8 cellular contexts compared by ENCODE assay signal in the genomic region with DNA sequence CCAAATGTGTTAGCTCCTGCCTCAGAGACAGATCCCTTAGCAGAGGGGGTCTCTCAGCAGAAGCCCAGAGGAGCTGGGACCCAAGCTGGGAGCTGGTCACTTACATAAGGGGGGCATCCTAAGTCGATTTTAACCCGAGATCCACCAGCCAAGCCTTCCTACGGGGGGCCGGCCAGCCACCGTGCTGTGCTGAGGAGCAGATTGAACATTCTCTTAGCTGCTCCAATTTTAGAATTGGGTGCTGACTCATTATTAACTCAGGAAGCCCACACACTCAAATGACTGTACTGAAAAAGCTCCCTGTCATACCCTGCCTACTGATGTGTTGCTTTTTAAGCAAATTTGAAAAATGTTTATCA.
DNase-seq lines count a peak whose midpoint lies in the region; ATAC-seq and TF ChIP-seq lines count a peak whose summit lies in the region.
"Not testable (repeated sequence)": the region's sequence is repeated elsewhere in the genome, so short reads cannot be mapped to it uniquely, and the experiment has no call there.

No MANE protein-coding gene starts in this region.

- ATAC-seq in GM19351 (IDR thresholded peaks at IDR 0.05; ENCODE audit: unreplicated experiment) (peak; percentile 78), HG02870 (IDR thresholded peaks at IDR 0.05; ENCODE audit: unreplicated experiment) (peak; percentile 74)

- H3K4me3 Mint-ChIP-seq in activated CD4-positive, alpha-beta memory T cell treated with anti-CD3 and anti-CD28 coated beads for 36 hours: peak overlapping the region; percentile 78
- peak overlapping the region; percentile 67 to 85 (median 76) for H3K4me3 Mint-ChIP-seq in immature natural killer cell

- peak overlapping the region; percentile 93 for H3K27ac Mint-ChIP-seq in activated CD4-positive, alpha-beta memory T cell treated with anti-CD3 and anti-CD28 coated beads for 36 hours
- peak overlapping the region; percentile 84 to 89 (median 85) for H3K27ac Mint-ChIP-seq in immature natural killer cell

- POLR2A ChIA-PET in activated CD4-positive, alpha-beta memory T cell treated with anti-CD3 and anti-CD28 coated beads for 36 hours (lab: Charles Lee): not testable (repeated sequence)

- H3K9me3 Mint-ChIP-seq in activated CD4-positive, alpha-beta memory T cell treated with anti-CD3 and anti-CD28 coated beads for 36 hours; immature natural killer cell: not testable (repeated sequence)

- H3K27ac ChIP-seq in BLaER1 treated with 17β-estradiol and CSF1 and Interleukin-3, amounts not matched to agents 10 nM and 100 nM: peak overlapping the region in 7 of 11 experiments; percentile 36 to 66 (median 49); a peak in 8 of 22 replicates

- not testable (repeated sequence) for H4K20me1 ChIP-seq in BLaER1 treated with 17β-estradiol and CSF1 and Interleukin-3, amounts not matched to agents 10 nM and 100 nM

- H3K4me1 ChIP-seq in BLaER1 treated with 17β-estradiol and CSF1 and Interleukin-3, amounts not matched to agents 10 nM and 100 nM: peaks cover 4 to 19% (median 9%) of the 10 kb centered on the region in 10 experiments; a peak in 16 of 20 replicates

- H3K36me3 ChIP-seq in BLaER1 treated with 17β-estradiol and CSF1 and Interleukin-3, amounts not matched to agents 10 nM and 100 nM: not testable (repeated sequence)

- peaks cover 17% of the 10 kb centered on the region for H3K4me1 Mint-ChIP-seq in activated CD4-positive, alpha-beta memory T cell treated with anti-CD3 and anti-CD28 coated beads for 36 hours (ENCODE audit: low read depth)
- peaks cover 24 to 29% of the 10 kb centered on the region in 2 donors for H3K4me1 Mint-ChIP-seq in immature natural killer cell

- peak overlapping the region in 10 of 11 experiments; percentile 29 to 77 (median 62); a peak in 16 of 22 replicates for H3K4me2 ChIP-seq in BLaER1 treated with 17β-estradiol and CSF1 and Interleukin-3, amounts not matched to agents 10 nM and 100 nM

- not testable (repeated sequence) for DNase-seq in Jurkat, Clone E6-1 (ENCODE audit: low read depth, low spot score)
- peak; percentile 51 for DNase-seq in activated CD4-positive, alpha-beta memory T cell treated with anti-CD3 and anti-CD28 coated beads for 36 hours
- DNase-seq in cardiac fibroblast (ENCODE audit: low read depth in 2 of 2): peak in 1 of 2 donors; percentile 22
- DNase-seq in immature natural killer cell: peak in 1 of 3 donors; percentile 20
- DNase-seq in stimulated activated CD4-positive, alpha-beta T cell treated with anti-CD3 and anti-CD28 coated beads, Interleukin-15, amount 100 ng/mL, for 24 hours: peak; percentile 34

- CTCF ChIA-PET in activated CD4-positive, alpha-beta memory T cell treated with anti-CD3 and anti-CD28 coated beads for 36 hours (lab: Charles Lee): not testable (repeated sequence)

- intact Hi-C loops in activated CD4-positive, alpha-beta memory T cell treated with anti-CD3 and anti-CD28 coated beads for 36 hours (cut with micrococcal nuclease): not testable (repeated sequence)

- H3K9ac ChIP-seq in BLaER1 treated with 17β-estradiol and CSF1 and Interleukin-3, amounts not matched to agents 10 nM and 100 nM: peak overlapping the region in 2 of 11 experiments; percentile 39 to 43; a peak in 3 of 22 replicates

- H3K36me3 Mint-ChIP-seq in activated CD4-positive, alpha-beta memory T cell treated with anti-CD3 and anti-CD28 coated beads for 36 hours: peaks cover 13% of the 10 kb centered on the region
- H3K36me3 Mint-ChIP-seq in immature natural killer cell: not testable (repeated sequence)

- H3K27me3 ChIP-seq in BLaER1 treated with 17β-estradiol and CSF1 and Interleukin-3, amounts not matched to agents 10 nM and 100 nM: not testable (repeated sequence)

- TF ChIP-seq CTCF in cardiac fibroblast (IDR thresholded peaks at IDR 0.05; ENCODE audit: low read depth, low read length): not testable (repeated sequence)

- H3K4me3 ChIP-seq in BLaER1 treated with 17β-estradiol and CSF1 and Interleukin-3, amounts not matched to agents 10 nM and 100 nM: not testable (repeated sequence)
- peak overlapping the region; percentile 33 for H3K4me3 ChIP-seq in Jurkat, Clone E6-1 (ENCODE audit: low read length)
- H3K4me3 ChIP-seq in cardiac fibroblast (replicated peaks in 1 of 2; ENCODE audit: low read depth in 2 of 2, low read length in 2 of 2): peak overlapping the region; percentile 38 to 60

- H3K9me3 ChIP-seq in BLaER1 treated with 17β-estradiol and CSF1 and Interleukin-3, amounts not matched to agents 10 nM and 100 nM (replicated peaks in 1 of 11): not testable (repeated sequence)

- H3K27me3 Mint-ChIP-seq in activated CD4-positive, alpha-beta memory T cell treated with anti-CD3 and anti-CD28 coated beads for 36 hours; immature natural killer cell (ENCODE audit: low read depth in 3 of 3): not testable (repeated sequence)
